Comparison of ENCODE assay signal across 22 cellular contexts in the genomic region with DNA sequence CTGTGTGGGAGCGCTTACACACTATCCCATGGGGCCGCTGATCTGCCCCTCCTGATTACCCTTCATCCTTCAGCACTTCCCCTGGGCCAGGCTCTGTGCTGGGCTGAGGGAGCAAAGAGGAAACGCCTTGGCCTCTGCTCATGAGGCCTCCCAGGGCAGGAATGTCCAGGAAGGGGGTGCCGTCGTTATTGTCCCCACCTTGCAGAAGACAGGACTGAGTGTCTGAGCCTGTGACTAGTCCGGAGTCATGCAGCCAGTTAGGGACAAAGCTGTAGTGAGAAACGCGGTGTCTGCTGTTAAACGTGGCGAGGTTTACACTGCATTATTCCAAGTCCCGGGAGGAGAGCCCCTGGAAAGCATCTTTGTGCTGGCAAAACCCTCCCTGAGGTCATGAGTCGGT.
"Had no signal": no experiment of that assay in that cellular context is flagged by ENCODE, and none has a peak within 500 bp of the region (broad histone marks: within the 10 kb centered on the region; RNA-seq: fewer than 3 reads in every experiment).

No MANE protein-coding gene starts in this region.

- H3K4me2 ChIP-seq: smooth muscle cell had no signal

- H3K4me1 Mint-ChIP-seq: immature natural killer cell; naive thymus-derived CD8-positive, alpha-beta T cell; stimulated activated effector memory CD8-positive, alpha-beta T cell treated with anti-CD3 and anti-CD28 coated beads, Interleukin-12 subunit alpha, Interleukin-12 subunit beta, amount 100 ng/mL, for 72 hours had no signal

- H3K9me3 Mint-ChIP-seq: immature natural killer cell; nephron progenitor cell; stimulated activated effector memory CD8-positive, alpha-beta T cell treated with anti-CD3 and anti-CD28 coated beads, Interleukin-12 subunit alpha, Interleukin-12 subunit beta, amount 100 ng/mL, for 72 hours had no signal

- H3K36me3 ChIP-seq: lower lobe of right lung, prostate gland, right atrium auricular region, suprapubic skin, thyroid gland, vagina had no signal

- H3K9me3 ChIP-seq: lower lobe of right lung, prostate gland, right atrium auricular region, suprapubic skin, thyroid gland, vagina had no signal

- H3K4me3 ChIP-seq: lower lobe of right lung, prostate gland, right atrium auricular region, smooth muscle cell, suprapubic skin, thyroid gland, vagina had no signal

- H3K4me1 ChIP-seq: lower lobe of right lung, prostate gland, suprapubic skin, thyroid gland, vagina had no signal

- FAIRE-seq: frontal cortex had no signal

- H3K27ac Mint-ChIP-seq: immature natural killer cell; stimulated activated effector memory CD8-positive, alpha-beta T cell treated with anti-CD3 and anti-CD28 coated beads, Interleukin-12 subunit alpha, Interleukin-12 subunit beta, amount 100 ng/mL, for 72 hours had no signal

- DNase-seq: cortex of kidney; effector CD4-positive, alpha-beta T cell; immature natural killer cell; islet precursor cell; kidney glomerular epithelial cell; left ventricle myocardium superior; lower lobe of right lung; naive thymus-derived CD8-positive, alpha-beta T cell; nephron progenitor cell; stimulated activated CD4-positive, alpha-beta T cell treated with anti-CD3 and anti-CD28 coated beads, Interleukin-12 subunit alpha, Interleukin-12 subunit beta, amount 100 ng/mL, for 4 hours; stimulated activated CD4-positive, alpha-beta T cell treated with anti-CD3 and anti-CD28 coated beads, Interleukin-1b, Interleukin-23, amount 100 ng/mL, for 48 hours; stimulated activated CD4-positive, alpha-beta T cell treated with anti-CD3 and anti-CD28 coated beads, Interleukin-4, amount 100 ng/mL, for 24 hours; stimulated activated naive CD4-positive, alpha-beta T cell treated with Interleukin-2 at 50 U/mL for 16 hours; thyroid gland; trophoblast cell had no signal

- H3K36me3 Mint-ChIP-seq: immature natural killer cell had no signal

- H3K4me3 Mint-ChIP-seq: immature natural killer cell; naive thymus-derived CD8-positive, alpha-beta T cell; stimulated activated effector memory CD8-positive, alpha-beta T cell treated with anti-CD3 and anti-CD28 coated beads, Interleukin-12 subunit alpha, Interleukin-12 subunit beta, amount 100 ng/mL, for 72 hours had no signal

- H3K27me3 ChIP-seq: right atrium auricular region, thyroid gland, vagina had no signal

- H3K27ac ChIP-seq: lower lobe of right lung, prostate gland, right atrium auricular region, suprapubic skin, thyroid gland, vagina had no signal
